Comparison of ENCODE assay signal across 1 cellular context in genomic region chr9:96654450-96655197, GRCh38.
TF ChIP-seq lines count a peak whose summit lies in the region.

No MANE protein-coding gene starts in this region.

TF ChIP-seq in HepG2, 621 proteins besides CTCF, POLR2A, EP300 and RAD21 (continued from another document and continues in another):
- no peak for TF ChIP-seq HBP1 (CRISPR knock-in tag; IDR thresholded peaks at IDR 0.05; ENCODE audit: low read depth)
- no peak for TF ChIP-seq GMEB1 (CRISPR knock-in tag; IDR thresholded peaks at IDR 0.05; ENCODE audit: borderline replicate concordance)
- TF ChIP-seq ZFP36L2 (CRISPR knock-in tag; IDR thresholded peaks at IDR 0.05), result no peak
- TF ChIP-seq POLR2AphosphoS2 (IDR thresholded peaks at IDR 0.05; ENCODE audit: low read depth, low read length), result no peak
- TF ChIP-seq, protein P1, sequence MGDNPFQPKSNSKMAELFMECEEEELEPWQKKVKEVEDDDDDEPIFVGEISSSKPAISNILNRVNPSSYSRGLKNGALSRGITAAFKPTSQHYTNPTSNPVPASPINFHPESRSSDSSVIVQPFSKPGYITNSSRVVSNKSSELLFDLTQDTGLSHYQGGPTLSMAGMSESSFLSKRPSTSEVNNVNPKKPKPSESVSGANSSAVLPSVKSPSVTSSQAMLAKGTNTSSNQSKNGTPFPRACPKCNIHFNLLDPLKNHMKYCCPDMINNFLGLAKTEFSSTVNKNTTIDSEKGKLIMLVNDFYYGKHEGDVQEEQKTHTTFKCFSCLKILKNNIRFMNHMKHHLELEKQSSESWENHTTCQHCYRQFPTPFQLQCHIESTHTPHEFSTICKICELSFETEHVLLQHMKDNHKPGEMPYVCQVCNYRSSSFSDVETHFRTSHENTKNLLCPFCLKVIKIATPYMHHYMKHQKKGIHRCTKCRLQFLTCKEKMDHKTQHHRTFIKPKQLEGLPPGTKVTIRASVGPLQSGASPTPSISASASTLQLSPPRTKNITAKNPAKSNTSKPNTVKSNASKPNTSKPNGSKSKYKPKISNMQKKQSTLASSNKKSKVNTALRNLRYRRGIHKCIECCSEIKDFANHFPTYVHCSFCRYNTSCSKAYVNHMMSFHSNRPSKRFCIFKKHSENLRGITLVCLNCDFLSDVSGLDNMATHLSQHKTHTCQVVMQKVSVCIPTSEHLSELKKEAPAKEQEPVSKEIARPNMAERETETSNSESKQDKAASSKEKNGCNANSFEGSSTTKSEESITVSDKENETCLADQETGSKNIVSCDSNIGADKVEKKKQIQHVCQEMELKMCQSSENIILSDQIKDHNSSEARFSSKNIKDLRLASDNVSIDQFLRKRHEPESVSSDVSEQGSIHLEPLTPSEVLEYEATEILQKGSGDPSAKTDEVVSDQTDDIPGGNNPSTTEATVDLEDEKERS (CRISPR knock-in tag; IDR thresholded peaks at IDR 0.05), result no peak
- no peak for TF ChIP-seq WIZ (CRISPR knock-in tag; IDR thresholded peaks at IDR 0.05)
- no peak for TF ChIP-seq ZNF512B (CRISPR knock-in tag; IDR thresholded peaks at IDR 0.05; ENCODE audit: borderline replicate concordance)
- no peak for TF ChIP-seq ZFP82 (CRISPR knock-in tag; IDR thresholded peaks at IDR 0.05; ENCODE audit: borderline replicate concordance)
- no peak for TF ChIP-seq ZNF737 (CRISPR knock-in tag; IDR thresholded peaks at IDR 0.05; ENCODE audit: borderline replicate concordance)
- TF ChIP-seq MLX (CRISPR knock-in tag; IDR thresholded peaks at IDR 0.05), result no peak
- TF ChIP-seq, protein P2, sequence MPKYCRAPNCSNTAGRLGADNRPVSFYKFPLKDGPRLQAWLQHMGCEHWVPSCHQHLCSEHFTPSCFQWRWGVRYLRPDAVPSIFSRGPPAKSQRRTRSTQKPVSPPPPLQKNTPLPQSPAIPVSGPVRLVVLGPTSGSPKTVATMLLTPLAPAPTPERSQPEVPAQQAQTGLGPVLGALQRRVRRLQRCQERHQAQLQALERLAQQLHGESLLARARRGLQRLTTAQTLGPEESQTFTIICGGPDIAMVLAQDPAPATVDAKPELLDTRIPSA (CRISPR knock-in tag; IDR thresholded peaks at IDR 0.05; ENCODE audit: borderline replicate concordance), result no peak
- TF ChIP-seq ZSCAN29 (CRISPR knock-in tag; conservative IDR thresholded peaks at IDR 0.05), result no peak
- TF ChIP-seq, protein P3, sequence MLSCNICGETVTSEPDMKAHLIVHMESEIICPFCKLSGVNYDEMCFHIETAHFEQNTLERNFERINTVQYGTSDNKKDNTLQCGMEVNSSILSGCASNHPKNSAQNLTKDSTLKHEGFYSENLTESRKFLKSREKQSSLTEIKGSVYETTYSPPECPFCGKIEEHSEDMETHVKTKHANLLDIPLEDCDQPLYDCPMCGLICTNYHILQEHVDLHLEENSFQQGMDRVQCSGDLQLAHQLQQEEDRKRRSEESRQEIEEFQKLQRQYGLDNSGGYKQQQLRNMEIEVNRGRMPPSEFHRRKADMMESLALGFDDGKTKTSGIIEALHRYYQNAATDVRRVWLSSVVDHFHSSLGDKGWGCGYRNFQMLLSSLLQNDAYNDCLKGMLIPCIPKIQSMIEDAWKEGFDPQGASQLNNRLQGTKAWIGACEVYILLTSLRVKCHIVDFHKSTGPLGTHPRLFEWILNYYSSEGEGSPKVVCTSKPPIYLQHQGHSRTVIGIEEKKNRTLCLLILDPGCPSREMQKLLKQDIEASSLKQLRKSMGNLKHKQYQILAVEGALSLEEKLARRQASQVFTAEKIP (CRISPR knock-in tag; IDR thresholded peaks at IDR 0.05; ENCODE audit: borderline replicate concordance), result no peak
- no peak for TF ChIP-seq MBD4 (IDR thresholded peaks at IDR 0.05; ENCODE audit: borderline replicate concordance, low read length)
- no peak for TF ChIP-seq NR2F2 (IDR thresholded peaks at IDR 0.05; ENCODE audit: borderline replicate concordance, low read depth)
- TF ChIP-seq, protein P4, sequence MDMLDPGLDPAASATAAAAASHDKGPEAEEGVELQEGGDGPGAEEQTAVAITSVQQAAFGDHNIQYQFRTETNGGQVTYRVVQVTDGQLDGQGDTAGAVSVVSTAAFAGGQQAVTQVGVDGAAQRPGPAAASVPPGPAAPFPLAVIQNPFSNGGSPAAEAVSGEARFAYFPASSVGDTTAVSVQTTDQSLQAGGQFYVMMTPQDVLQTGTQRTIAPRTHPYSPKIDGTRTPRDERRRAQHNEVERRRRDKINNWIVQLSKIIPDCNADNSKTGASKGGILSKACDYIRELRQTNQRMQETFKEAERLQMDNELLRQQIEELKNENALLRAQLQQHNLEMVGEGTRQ (IDR thresholded peaks at IDR 0.05; ENCODE audit: low read depth, low read length), result no peak
- TF ChIP-seq, protein P4 (CRISPR knock-in tag; IDR thresholded peaks at IDR 0.05; ENCODE audit: borderline replicate concordance), result no peak
- TF ChIP-seq HNRNPK (IDR thresholded peaks at IDR 0.05; ENCODE audit: low read depth, low read length, poor library complexity, severe bottlenecking), result no peak
- TF ChIP-seq CENPX (CRISPR knock-in tag; IDR thresholded peaks at IDR 0.05), result no peak
- no peak for TF ChIP-seq ZNF30 (CRISPR knock-in tag; IDR thresholded peaks at IDR 0.05)
- no peak for TF ChIP-seq TFE3 (CRISPR knock-in tag; IDR thresholded peaks at IDR 0.05)
- TF ChIP-seq ZBTB7B (CRISPR knock-in tag; IDR thresholded peaks at IDR 0.05), result no peak
- no peak for TF ChIP-seq SMC3 (IDR thresholded peaks at IDR 0.05; ENCODE audit: low read length)
- no peak for TF ChIP-seq ZNF232 (CRISPR knock-in tag; IDR thresholded peaks at IDR 0.05; ENCODE audit: borderline replicate concordance)
- TF ChIP-seq FIP1L1 (IDR thresholded peaks at IDR 0.05; ENCODE audit: borderline replicate concordance, insufficient read depth, low read depth, low read length), result no peak
- no peak for TF ChIP-seq RFXANK (CRISPR knock-in tag; IDR thresholded peaks at IDR 0.05)
- TF ChIP-seq, protein P5, sequence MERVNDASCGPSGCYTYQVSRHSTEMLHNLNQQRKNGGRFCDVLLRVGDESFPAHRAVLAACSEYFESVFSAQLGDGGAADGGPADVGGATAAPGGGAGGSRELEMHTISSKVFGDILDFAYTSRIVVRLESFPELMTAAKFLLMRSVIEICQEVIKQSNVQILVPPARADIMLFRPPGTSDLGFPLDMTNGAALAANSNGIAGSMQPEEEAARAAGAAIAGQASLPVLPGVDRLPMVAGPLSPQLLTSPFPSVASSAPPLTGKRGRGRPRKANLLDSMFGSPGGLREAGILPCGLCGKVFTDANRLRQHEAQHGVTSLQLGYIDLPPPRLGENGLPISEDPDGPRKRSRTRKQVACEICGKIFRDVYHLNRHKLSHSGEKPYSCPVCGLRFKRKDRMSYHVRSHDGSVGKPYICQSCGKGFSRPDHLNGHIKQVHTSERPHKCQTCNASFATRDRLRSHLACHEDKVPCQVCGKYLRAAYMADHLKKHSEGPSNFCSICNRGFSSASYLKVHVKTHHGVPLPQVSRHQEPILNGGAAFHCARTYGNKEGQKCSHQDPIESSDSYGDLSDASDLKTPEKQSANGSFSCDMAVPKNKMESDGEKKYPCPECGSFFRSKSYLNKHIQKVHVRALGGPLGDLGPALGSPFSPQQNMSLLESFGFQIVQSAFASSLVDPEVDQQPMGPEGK (CRISPR knock-in tag; IDR thresholded peaks at IDR 0.05), result peak; percentile 48; the same call in 1 of the 2 replicates
- no peak for TF ChIP-seq ZNF296 (CRISPR knock-in tag; conservative IDR thresholded peaks at IDR 0.05)
- TF ChIP-seq SNAPC2 (CRISPR knock-in tag; IDR thresholded peaks at IDR 0.05), result no peak
- no peak for TF ChIP-seq NCOA1 (CRISPR knock-in tag; IDR thresholded peaks at IDR 0.05)
- TF ChIP-seq, protein P6, sequence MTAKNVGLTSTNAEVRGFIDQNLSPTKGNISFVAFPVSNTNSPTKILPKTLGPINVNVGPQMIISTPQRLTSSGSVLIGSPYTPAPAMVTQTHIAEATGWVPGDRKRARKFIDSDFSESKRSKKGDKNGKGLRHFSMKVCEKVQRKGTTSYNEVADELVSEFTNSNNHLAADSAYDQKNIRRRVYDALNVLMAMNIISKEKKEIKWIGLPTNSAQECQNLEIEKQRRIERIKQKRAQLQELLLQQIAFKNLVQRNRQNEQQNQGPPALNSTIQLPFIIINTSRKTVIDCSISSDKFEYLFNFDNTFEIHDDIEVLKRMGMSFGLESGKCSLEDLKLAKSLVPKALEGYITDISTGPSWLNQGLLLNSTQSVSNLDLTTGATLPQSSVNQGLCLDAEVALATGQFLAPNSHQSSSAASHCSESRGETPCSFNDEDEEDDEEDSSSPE (CRISPR knock-in tag; IDR thresholded peaks at IDR 0.05), result no peak
- TF ChIP-seq, protein P7, sequence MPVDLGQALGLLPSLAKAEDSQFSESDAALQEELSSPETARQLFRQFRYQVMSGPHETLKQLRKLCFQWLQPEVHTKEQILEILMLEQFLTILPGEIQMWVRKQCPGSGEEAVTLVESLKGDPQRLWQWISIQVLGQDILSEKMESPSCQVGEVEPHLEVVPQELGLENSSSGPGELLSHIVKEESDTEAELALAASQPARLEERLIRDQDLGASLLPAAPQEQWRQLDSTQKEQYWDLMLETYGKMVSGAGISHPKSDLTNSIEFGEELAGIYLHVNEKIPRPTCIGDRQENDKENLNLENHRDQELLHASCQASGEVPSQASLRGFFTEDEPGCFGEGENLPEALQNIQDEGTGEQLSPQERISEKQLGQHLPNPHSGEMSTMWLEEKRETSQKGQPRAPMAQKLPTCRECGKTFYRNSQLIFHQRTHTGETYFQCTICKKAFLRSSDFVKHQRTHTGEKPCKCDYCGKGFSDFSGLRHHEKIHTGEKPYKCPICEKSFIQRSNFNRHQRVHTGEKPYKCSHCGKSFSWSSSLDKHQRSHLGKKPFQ (CRISPR knock-in tag; IDR thresholded peaks at IDR 0.05; ENCODE audit: insufficient replicate concordance), result no peak
- TF ChIP-seq, protein P8, sequence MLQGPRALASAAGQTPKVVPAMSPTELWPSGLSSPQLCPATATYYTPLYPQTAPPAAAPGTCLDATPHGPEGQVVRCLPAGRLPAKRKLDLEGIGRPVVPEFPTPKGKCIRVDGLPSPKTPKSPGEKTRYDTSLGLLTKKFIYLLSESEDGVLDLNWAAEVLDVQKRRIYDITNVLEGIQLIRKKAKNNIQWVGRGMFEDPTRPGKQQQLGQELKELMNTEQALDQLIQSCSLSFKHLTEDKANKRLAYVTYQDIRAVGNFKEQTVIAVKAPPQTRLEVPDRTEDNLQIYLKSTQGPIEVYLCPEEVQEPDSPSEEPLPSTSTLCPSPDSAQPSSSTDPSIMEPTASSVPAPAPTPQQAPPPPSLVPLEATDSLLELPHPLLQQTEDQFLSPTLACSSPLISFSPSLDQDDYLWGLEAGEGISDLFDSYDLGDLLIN (CRISPR knock-in tag; IDR thresholded peaks at IDR 0.05; ENCODE audit: borderline replicate concordance), result no peak
